In genomic region chr4:104447346-104447745, GRCh38 we compare ENCODE assay signal across 13 cellular contexts. TPM values are rescaled to one million over a fixed set of nuclear protein-coding genes. Genes with fewer than 3 reads are reported as not detected.
"Had no signal": no experiment of that assay in that cellular context is flagged by ENCODE, and none has a peak within 500 bp of the region (broad histone marks: within the 10 kb centered on the region; RNA-seq: fewer than 3 reads in every experiment).

No MANE protein-coding gene starts in this region.

- H3K27ac Mint-ChIP-seq: activated CD8-positive, alpha-beta T cell treated with anti-CD3 and anti-CD28 coated beads, Interleukin-2, amount 10 ng/mL, durations not matched to agents 7 days and 5 days; activated naive CD4-positive, alpha-beta T cell treated with anti-CD3 and anti-CD28 coated beads for 36 hours; activated T-helper 17 cell treated with anti-CD3 and anti-CD28 coated beads, Interleukin-2, amount 50 U/mL, for 72 hours; nephron progenitor cell; stimulated activated naive B cell treated with anti-CD40 and anti-IgM and Interleukin-4, amounts not matched to agents 10 μg/mL and 1 μg/mL and 100 μg/mL, for 72 hours had no signal

- H3K4me3 Mint-ChIP-seq: activated CD8-positive, alpha-beta T cell treated with anti-CD3 and anti-CD28 coated beads, Interleukin-2, amount 10 ng/mL, durations not matched to agents 7 days and 5 days; activated naive CD4-positive, alpha-beta T cell treated with anti-CD3 and anti-CD28 coated beads for 36 hours; activated T-helper 17 cell treated with anti-CD3 and anti-CD28 coated beads, Interleukin-2, amount 50 U/mL, for 72 hours; central memory CD8-positive, alpha-beta T cell; nephron progenitor cell; stimulated activated naive B cell treated with anti-CD40 and anti-IgM and Interleukin-4, amounts not matched to agents 10 μg/mL and 1 μg/mL and 100 μg/mL, for 72 hours had no signal

- H3K9me3 ChIP-seq: body of pancreas, right atrium auricular region had no signal

- ATAC-seq: activated CD8-positive, alpha-beta T cell treated with anti-CD3 and anti-CD28 coated beads, Interleukin-2, amount 10 ng/mL, durations not matched to agents 7 days and 5 days; activated T-helper 17 cell treated with anti-CD3 and anti-CD28 coated beads, Interleukin-2, amount 50 U/mL, for 72 hours; body of pancreas; esophagus mucosa; stimulated activated naive B cell treated with anti-CD40 and anti-IgM and Interleukin-4, amounts not matched to agents 10 μg/mL and 1 μg/mL and 100 μg/mL, for 72 hours had no signal

- H3K4me1 Mint-ChIP-seq: activated T-helper 17 cell treated with anti-CD3 and anti-CD28 coated beads, Interleukin-2, amount 50 U/mL, for 72 hours; central memory CD8-positive, alpha-beta T cell; stimulated activated naive B cell treated with anti-CD40 and anti-IgM and Interleukin-4, amounts not matched to agents 10 μg/mL and 1 μg/mL and 100 μg/mL, for 72 hours had no signal

- H3K27ac ChIP-seq: body of pancreas, dorsolateral prefrontal cortex, right atrium auricular region had no signal

- H3K27me3 ChIP-seq: body of pancreas, dorsolateral prefrontal cortex, right atrium auricular region had no signal

- H3K4me1 ChIP-seq: body of pancreas, right atrium auricular region had no signal

- H3K36me3 Mint-ChIP-seq: stimulated activated naive B cell treated with anti-CD40 and anti-IgM and Interleukin-4, amounts not matched to agents 10 μg/mL and 1 μg/mL and 100 μg/mL, for 72 hours had no signal

- H3K9me3 Mint-ChIP-seq: activated naive CD4-positive, alpha-beta T cell treated with anti-CD3 and anti-CD28 coated beads for 36 hours; activated T-helper 17 cell treated with anti-CD3 and anti-CD28 coated beads, Interleukin-2, amount 50 U/mL, for 72 hours; central memory CD8-positive, alpha-beta T cell; stimulated activated naive B cell treated with anti-CD40 and anti-IgM and Interleukin-4, amounts not matched to agents 10 μg/mL and 1 μg/mL and 100 μg/mL, for 72 hours had no signal

- H3K27me3 Mint-ChIP-seq: central memory CD8-positive, alpha-beta T cell; stimulated activated naive B cell treated with anti-CD40 and anti-IgM and Interleukin-4, amounts not matched to agents 10 μg/mL and 1 μg/mL and 100 μg/mL, for 72 hours had no signal

- H3K36me3 ChIP-seq: right atrium auricular region had no signal

- H3K4me3 ChIP-seq: body of pancreas, right atrium auricular region had no signal

- DNase-seq: activated CD4-positive, alpha-beta T cell treated with anti-CD3 and anti-CD28 coated beads for 4 hours; activated CD8-positive, alpha-beta T cell treated with anti-CD3 and anti-CD28 coated beads, Interleukin-2, amount 10 ng/mL, durations not matched to agents 7 days and 5 days; activated naive CD4-positive, alpha-beta T cell treated with anti-CD3 and anti-CD28 coated beads for 36 hours; body of pancreas; nephron progenitor cell; stimulated activated naive B cell treated with anti-CD40 and anti-IgM and Interleukin-4, amounts not matched to agents 10 μg/mL and 1 μg/mL and 100 μg/mL, for 72 hours; T1000; trophoblast cell had no signal

RNA-seq across cellular contexts. Expression of gene CXXC4, which starts 47.3 kb away (rescaled TPM):
- total RNA-seq: activated CD8-positive, alpha-beta T cell treated with anti-CD3 and anti-CD28 coated beads, Interleukin-2, amount 10 ng/mL, durations not matched to agents 7 days and 5 days; activated naive CD4-positive, alpha-beta T cell treated with anti-CD3 and anti-CD28 coated beads for 36 hours; activated T-helper 17 cell treated with anti-CD3 and anti-CD28 coated beads, Interleukin-2, amount 50 U/mL, for 72 hours had no signal
